8 cellular contexts compared by ENCODE assay signal in the genomic region with DNA sequence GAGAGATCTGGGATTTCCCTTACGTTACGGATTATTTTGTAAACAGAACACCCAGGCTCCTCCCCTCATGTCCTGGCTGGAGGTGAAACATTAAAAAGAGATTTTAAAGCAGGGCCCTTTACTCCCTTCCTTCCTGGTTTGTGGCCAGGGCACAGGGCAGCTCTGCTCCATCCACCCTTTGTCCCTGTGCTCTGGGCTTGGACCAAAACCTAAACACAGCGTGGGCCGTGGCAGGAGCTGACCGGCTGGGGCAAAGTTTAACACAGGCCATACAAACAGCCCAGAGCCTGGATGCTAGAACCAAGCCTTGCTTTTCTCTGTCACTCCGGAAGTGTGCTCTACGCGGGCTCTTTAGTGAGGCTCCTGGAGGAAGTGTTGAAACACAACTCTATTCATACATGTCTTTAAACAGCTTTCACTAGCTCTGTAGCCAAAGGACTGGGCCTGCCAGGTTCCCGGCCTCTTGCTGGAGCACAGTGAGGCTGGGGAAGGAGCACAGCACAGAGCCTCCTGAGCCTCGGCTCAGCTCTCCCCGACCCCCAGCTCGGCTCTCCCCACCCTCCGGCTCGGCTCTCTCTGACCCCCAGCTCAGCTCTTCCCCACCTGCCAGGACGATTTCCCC.
A peak's percentile ranks its signal among the peaks of the same experiment; 100 is the strongest.
DNase-seq lines count a peak whose midpoint lies in the region; ATAC-seq and TF ChIP-seq lines count a peak whose summit lies in the region.

No MANE protein-coding gene starts in this region.

- peak overlapping the region; percentile 57 to 91 (median 87) for H3K27ac ChIP-seq in upper lobe of left lung

- no peaks in the 10 kb centered on the region for H3K9me3 ChIP-seq in upper lobe of left lung

- no peak for TF ChIP-seq POLR2A in upper lobe of left lung (IDR thresholded peaks at IDR 0.05)

- H3K36me3 ChIP-seq in upper lobe of left lung = no peaks in the 10 kb centered on the region

- TF ChIP-seq CTCF in cardiac fibroblast (IDR thresholded peaks at IDR 0.05; ENCODE audit: low read depth, low read length) (no peak), upper lobe of left lung (IDR thresholded peaks at IDR 0.05) (no peak)

- peaks cover 31 to 60% (median 40%) of the 10 kb centered on the region in 4 donors for H3K4me1 ChIP-seq in upper lobe of left lung

- DNase-seq in activated CD8-positive, alpha-beta memory T cell treated with anti-CD3 and anti-CD28 coated beads for 24 hours = peak; percentile 78
- no peak for DNase-seq in activated CD8-positive, alpha-beta memory T cell treated with anti-CD3 and anti-CD28 coated beads, Interleukin-2, amount 50 U/mL, for 4 hours
- DNase-seq in cardiac fibroblast (ENCODE audit: low read depth in 2 of 2) (peak; percentile 12 to 39), medulla oblongata (ENCODE audit: extremely low spot score) (peak; percentile 66), upper lobe of left lung (peak; percentile 54 to 56), epidermal melanocyte (ENCODE audit: insufficient read length, low spot score) (no peak), A172 (ENCODE audit: low spot score) (no peak)

- TF ChIP-seq EP300 in upper lobe of left lung (IDR thresholded peaks at IDR 0.05) = no peak

- H3K27me3 ChIP-seq in upper lobe of left lung = no peaks in the 10 kb centered on the region

- ATAC-seq in upper lobe of left lung (ENCODE audit: low FRiP score in 2 of 2) (peak; percentile 68 to 81), GM19328 (IDR thresholded peaks at IDR 0.05; ENCODE audit: unreplicated experiment) (no peak)

- H3K4me3 ChIP-seq in cardiac fibroblast (replicated peaks in 1 of 2; ENCODE audit: low read depth in 2 of 2, low read length in 2 of 2) = no peak overlapping the region
- no peak overlapping the region for H3K4me3 ChIP-seq in upper lobe of left lung

- 28 to 47% methylated on average over 14 to 15 of the region's 15 CpGs for WGBS in upper lobe of left lung, 2 donors

Comparison
In these comparisons a context has a peak if more than half of its experiments do, and no peak if none do; other contexts are left out.
1. DNase-seq: peak in activated CD8-positive, alpha-beta memory T cell treated with anti-CD3 and anti-CD28 coated beads for 24 hours (single experiment), cardiac fibroblast (2 of 2), medulla oblongata (single experiment) and upper lobe of left lung (2 of 2); none in activated CD8-positive, alpha-beta memory T cell treated with anti-CD3 and anti-CD28 coated beads, Interleukin-2, amount 50 U/mL, for 4 hours (single experiment), epidermal melanocyte (single experiment) and A172 (single experiment).